In genomic region chr16:85253127-85253941, GRCh38 we compare ENCODE assay signal across 1 cellular context.
TF ChIP-seq lines count a peak whose summit lies in the region.

No MANE protein-coding gene starts in this region.

TF ChIP-seq in H1, 55 proteins besides CTCF, POLR2A, EP300 and RAD21 (continued from another document):
- TF ChIP-seq GABPA (IDR thresholded peaks at IDR 0.05; ENCODE audit: borderline replicate concordance, insufficient read depth, low read length) = peak; percentile 74; the same call in 1 of the 2 replicates
- TF ChIP-seq SP1 (IDR thresholded peaks at IDR 0.05; ENCODE audit: low read depth, low read length) = no peak
- TF ChIP-seq BCL11A (IDR thresholded peaks at IDR 0.05; ENCODE audit: low read depth in 2 of 2, low read length in 2 of 2) = no peak
- 0 out of 2 replicates have a peak, but pooled peaks have one; percentile 19 for TF ChIP-seq MAX (IDR thresholded peaks at IDR 0.05)
- no peak for TF ChIP-seq KDM4A (IDR thresholded peaks at IDR 0.05; ENCODE audit: low read depth, low read length, severe bottlenecking)
- no peak for TF ChIP-seq TAF1 (IDR thresholded peaks at IDR 0.05; ENCODE audit: low read depth, low read length)
